ENCODE assay signal across 4 cellular contexts in genomic region chrX:72760454-72760853, GRCh38. TPM values are rescaled to one million over a fixed set of nuclear protein-coding genes. Genes with fewer than 3 reads are reported as not detected.
"Had no signal": no experiment of that assay in that cellular context is flagged by ENCODE, and none has a peak within 500 bp of the region (broad histone marks: within the 10 kb centered on the region; RNA-seq: fewer than 3 reads in every experiment).

No MANE protein-coding gene starts in this region.

RNA-seq across cellular contexts. Expression of gene DMRTC1B, which starts 16.2 kb away (rescaled TPM):
- total RNA-seq: LHCN-M2, M059J, MCF 10A, NCI-H460 had no signal

RNA-seq across cellular contexts. Expression of gene FAM236B, which starts 22.0 kb away (rescaled TPM):
- total RNA-seq: LHCN-M2, M059J, MCF 10A, NCI-H460 had no signal

RNA-seq across cellular contexts. Expression of gene FAM236D, which starts 47.6 kb away (rescaled TPM):
- total RNA-seq: LHCN-M2, M059J, MCF 10A, NCI-H460 had no signal
